8 cellular contexts compared by ENCODE assay signal in genomic region chr11:76824083-76824939, GRCh38. TPM values are rescaled to one million over a fixed set of nuclear protein-coding genes. Genes with fewer than 3 reads are reported as not detected.
DNase-seq lines count a peak whose midpoint lies in the region; ATAC-seq and TF ChIP-seq lines count a peak whose summit lies in the region.
"Had no signal": no experiment of that assay in that cellular context is flagged by ENCODE, and none has a peak within 500 bp of the region (broad histone marks: within the 10 kb centered on the region; RNA-seq: fewer than 3 reads in every experiment).

No MANE protein-coding gene starts in this region.

- H2BK20ac ChIP-seq in IMR-90 (ENCODE audit: low read depth, low read length) = peak overlapping the region; percentile 61; the same call in 1 of the 2 replicates

- H3K9me1 ChIP-seq in IMR-90 (ENCODE audit: insufficient read depth, low read length) = peaks cover 5% of the 10 kb centered on the region

- TF ChIP-seq CTCF in IMR-90 (conservative IDR thresholded peaks at IDR 0.05; ENCODE audit: low read depth, low read length) (no peak), right atrium auricular region (IDR thresholded peaks at IDR 0.05) (no peak), tibial nerve (IDR thresholded peaks at IDR 0.05) (no peak)

- no peaks in the 10 kb centered on the region for H3K36me3 ChIP-seq in IMR-90 (ENCODE audit: control insufficient read depth, insufficient read depth, low read length)
- H3K36me3 ChIP-seq in right atrium auricular region = no peaks in the 10 kb centered on the region
- H3K36me3 ChIP-seq in stomach smooth muscle (ENCODE audit: control insufficient read depth in 2 of 2, insufficient read depth in 2 of 2, low read length in 2 of 2) = no peaks in the 10 kb centered on the region
- no peaks in the 10 kb centered on the region for H3K36me3 ChIP-seq in tibial nerve

- no peak overlapping the region for H2BK5ac ChIP-seq in IMR-90 (ENCODE audit: low read depth, low read length, poor library complexity, severe bottlenecking)

- peaks cover 3% of the 10 kb centered on the region for H3K4me1 ChIP-seq in IMR-90 (ENCODE audit: control insufficient read depth, insufficient read depth, low read length)
- H3K4me1 ChIP-seq in right atrium auricular region = peaks cover 0 to 9% of the 10 kb centered on the region in 2 donors
- H3K4me1 ChIP-seq in stomach smooth muscle (ENCODE audit: control insufficient read depth, insufficient read depth, low read length) = no peaks in the 10 kb centered on the region
- peaks cover 0 to 8% (median 0%) of the 10 kb centered on the region in 4 donors for H3K4me1 ChIP-seq in tibial nerve

- no peak overlapping the region for H3K9ac ChIP-seq in IMR-90 (ENCODE audit: low read depth, low read length)
- H3K9ac ChIP-seq in stomach smooth muscle (ENCODE audit: low read length in 2 of 2) = no peak overlapping the region

- no peak overlapping the region for H3K23ac ChIP-seq in IMR-90 (ENCODE audit: low read depth, low read length)

- no peaks in the 10 kb centered on the region for H3K36me3 Mint-ChIP-seq in activated T-helper 1 cell treated with anti-CD3 and anti-CD28 coated beads, Interleukin-12 subunit alpha, Interleukin-12 subunit beta, Interleukin-2, Interleukin-4 antibody, amounts not matched to agents 30 ng/mL and 10 ng/mL and 1 ng/mL, durations not matched to agents 14 hours and 24 hours and 36 hours (ENCODE audit: low read depth)

- CTCF ChIA-PET in IMR-90 (lab: Yijun Ruan, JAX) = no interaction called here

- H2BK120ac ChIP-seq in IMR-90 (ENCODE audit: low read depth, low read length) = peak overlapping the region; percentile 1; the same call in 1 of the 2 replicates

- H2AK9ac ChIP-seq in IMR-90 (replicated peaks; ENCODE audit: low read depth, low read length, poor library complexity) = no peak overlapping the region

- no peak overlapping the region for H4K91ac ChIP-seq in IMR-90 (ENCODE audit: insufficient read depth, low read depth, low read length)

- WGBS in IMR-90 (ENCODE audit: extremely low coverage in 2 of 2, insufficient read length in 1 of 2), 2 experiments = 100% methylated on average over 1 of the region's 9 CpGs; no CpG with 5 or more reads in 1 of the 2 experiments
- WGBS in tibial nerve, 2 donors = 65 to 66% methylated on average over 9 of the region's 9 CpGs

- no peak overlapping the region for H3K4me3 ChIP-seq in IMR-90 (ENCODE audit: insufficient read depth, low read depth, low read length)
- no peak overlapping the region for H3K4me3 ChIP-seq in right atrium auricular region
- H3K4me3 ChIP-seq in stomach smooth muscle (ENCODE audit: low read length in 2 of 2) = no peak overlapping the region
- H3K4me3 ChIP-seq in tibial nerve = no peak overlapping the region
- H3K4me3 ChIP-seq: GM12878 had no signal

- no peaks in the 10 kb centered on the region for H3K9me3 ChIP-seq in IMR-90 (ENCODE audit: control insufficient read depth, insufficient read depth, low read length)
- H3K9me3 ChIP-seq in right atrium auricular region = no peaks in the 10 kb centered on the region
- H3K9me3 ChIP-seq in stomach smooth muscle (ENCODE audit: control insufficient read depth in 2 of 2, low read length in 2 of 2) = no peaks in the 10 kb centered on the region
- H3K9me3 ChIP-seq in tibial nerve = no peaks in the 10 kb centered on the region

- peak; percentile 54 for DNase-seq in IMR-90
- DNase-seq in activated T-helper 1 cell treated with anti-CD3 and anti-CD28 coated beads, Interleukin-12 subunit alpha, Interleukin-12 subunit beta, Interleukin-2, Interleukin-4 antibody, amounts not matched to agents 30 ng/mL and 10 ng/mL and 1 ng/mL, durations not matched to agents 14 hours and 24 hours and 36 hours (ENCODE audit: low spot score) = no peak
- no peak for DNase-seq in right atrium auricular region (ENCODE audit: low spot score)
- DNase-seq in tibial nerve (ENCODE audit: low spot score in 2 of 2) = no peak
- DNase-seq in stimulated activated CD8-positive, alpha-beta memory T cell treated with anti-CD3 and anti-CD28 coated beads, Interleukin-4, amount 100 ng/mL, for 48 hours = no peak
- DNase-seq in NOMO-1 treated with DMSO at 0.1 percent for 48 hours (lab: John Stamatoyannopoulos, UW; ENCODE audit: unreplicated experiment) = no peak

- in situ Hi-C loops in IMR-90 (cut with MboI; ENCODE audit: low sequenced_read_pairs) = no loop called here

- H2AFZ ChIP-seq in IMR-90 (replicated peaks; ENCODE audit: low read length, poor library complexity) = peak overlapping the region; percentile 76

- peak in 1 of 2 donors; percentile 22 for TF ChIP-seq EP300 in tibial nerve (IDR thresholded peaks at IDR 0.05)

- H3K18ac ChIP-seq in IMR-90 (ENCODE audit: low read depth, low read length) = no peak overlapping the region

- peak overlapping the region in 1 of 2 experiments; percentile 69; a peak in 2 of 4 replicates for H4K8ac ChIP-seq in IMR-90 (ENCODE audit: low read depth in 2 of 2, low read length in 2 of 2)

- TF ChIP-seq POLR2A in IMR-90 (IDR thresholded peaks at IDR 0.05; ENCODE audit: low read depth, low read length) (no peak), tibial nerve (IDR thresholded peaks at IDR 0.05) (no peak)

- 0 out of 3 replicates have a peak overlapping the region, but pooled peaks have one; percentile 32 for H2BK15ac ChIP-seq in IMR-90 (ENCODE audit: low read depth, low read length)

- ATAC-seq in IMR-90 (ENCODE audit: low read depth) = no peak
- ATAC-seq: GM12878 had no signal

- H3K27me3 Mint-ChIP-seq in activated T-helper 1 cell treated with anti-CD3 and anti-CD28 coated beads, Interleukin-12 subunit alpha, Interleukin-12 subunit beta, Interleukin-2, Interleukin-4 antibody, amounts not matched to agents 30 ng/mL and 10 ng/mL and 1 ng/mL, durations not matched to agents 14 hours and 24 hours and 36 hours (ENCODE audit: insufficient read depth) = peaks cover 7% of the 10 kb centered on the region

- H3K79me1 ChIP-seq in IMR-90 (ENCODE audit: low read depth in 1 of 2, low read length in 2 of 2) = no peaks in the 10 kb centered on the region

- no peaks in the 10 kb centered on the region for H4K20me1 ChIP-seq in IMR-90 (ENCODE audit: insufficient read depth, low read length)

- no peak overlapping the region for H3K27ac Mint-ChIP-seq in activated T-helper 1 cell treated with anti-CD3 and anti-CD28 coated beads, Interleukin-12 subunit alpha, Interleukin-12 subunit beta, Interleukin-2, Interleukin-4 antibody, amounts not matched to agents 30 ng/mL and 10 ng/mL and 1 ng/mL, durations not matched to agents 14 hours and 24 hours and 36 hours

- no peak overlapping the region for H3K4me2 ChIP-seq in IMR-90 (ENCODE audit: low read depth, low read length)

- peak overlapping the region; percentile 6 for H3K4me3 Mint-ChIP-seq in activated T-helper 1 cell treated with anti-CD3 and anti-CD28 coated beads, Interleukin-12 subunit alpha, Interleukin-12 subunit beta, Interleukin-2, Interleukin-4 antibody, amounts not matched to agents 30 ng/mL and 10 ng/mL and 1 ng/mL, durations not matched to agents 14 hours and 24 hours and 36 hours

- peak overlapping the region; percentile 29; the same call in 1 of the 2 replicates for H3K14ac ChIP-seq in IMR-90 (replicated peaks; ENCODE audit: low read depth, low read length)

- POLR2A ChIA-PET in IMR-90 (lab: Charles Lee; ENCODE audit: unreplicated experiment) = no interaction called here

- no peak for TF ChIP-seq RAD21 in IMR-90 (IDR thresholded peaks at IDR 0.05; ENCODE audit: low read length)

- H2AK5ac ChIP-seq in IMR-90 (ENCODE audit: low read depth, low read length) = peak overlapping the region; percentile 67; the same call in 1 of the 2 replicates

- BruUV-seq in IMR-90 (replicated peaks; lab: Mats Ljungman, UMichigan) = no TSS peak

- peaks cover 30% of the 10 kb centered on the region for H3K4me1 Mint-ChIP-seq in activated T-helper 1 cell treated with anti-CD3 and anti-CD28 coated beads, Interleukin-12 subunit alpha, Interleukin-12 subunit beta, Interleukin-2, Interleukin-4 antibody, amounts not matched to agents 30 ng/mL and 10 ng/mL and 1 ng/mL, durations not matched to agents 14 hours and 24 hours and 36 hours (ENCODE audit: low read depth)

- no peak overlapping the region for H4K5ac ChIP-seq in IMR-90 (ENCODE audit: low read depth, low read length)

- H3K4ac ChIP-seq in IMR-90 (ENCODE audit: low read depth, low read length) = peak overlapping the region; percentile 71

- dilution Hi-C loops in IMR-90 (cut with HindIII; ENCODE audit: low sequenced_read_pairs, unreplicated experiment) = no loop called here

- H3K27me3 ChIP-seq in IMR-90 (ENCODE audit: control insufficient read depth, insufficient read depth, low read length) (peaks cover 9% of the 10 kb centered on the region), right atrium auricular region (no peaks in the 10 kb centered on the region), stomach smooth muscle (ENCODE audit: control insufficient read depth in 1 of 2, insufficient read depth in 2 of 2, low read length in 2 of 2) (no peaks in the 10 kb centered on the region), tibial nerve (no peaks in the 10 kb centered on the region)

- no peak overlapping the region for H3K56ac ChIP-seq in IMR-90 (ENCODE audit: extremely low read depth, insufficient read depth, low read length)

- intact Hi-C loops in IMR-90 (cut with micrococcal nuclease) = no loop called here
- intact Hi-C loops in activated T-helper 1 cell treated with anti-CD3 and anti-CD28 coated beads, Interleukin-12 subunit alpha, Interleukin-12 subunit beta, Interleukin-2, Interleukin-4 antibody, amounts not matched to agents 30 ng/mL and 10 ng/mL and 1 ng/mL, durations not matched to agents 14 hours and 24 hours and 36 hours (cut with micrococcal nuclease) = no loop called here

- H3K27ac ChIP-seq in IMR-90 (ENCODE audit: insufficient read depth, low read length) (no peak overlapping the region), right atrium auricular region (peak overlapping the region; percentile 40 to 63), stomach smooth muscle (ENCODE audit: low read length) (peak overlapping the region; percentile 55), tibial nerve (peak overlapping the region in 2 of 4 donors; percentile 46 to 64)

- H3K9me3 Mint-ChIP-seq in activated T-helper 1 cell treated with anti-CD3 and anti-CD28 coated beads, Interleukin-12 subunit alpha, Interleukin-12 subunit beta, Interleukin-2, Interleukin-4 antibody, amounts not matched to agents 30 ng/mL and 10 ng/mL and 1 ng/mL, durations not matched to agents 14 hours and 24 hours and 36 hours = peaks cover 31% of the 10 kb centered on the region

RNA-seq across cellular contexts. Expression of gene ACER3, which starts 36.4 kb away (rescaled TPM):
- total RNA-seq in IMR-90 (2012; rRNA removed) (10.0 and 10.3 TPM in 2 replicates), right atrium auricular region (10 to 100 TPM in 1 of 2 donors, 1 to 10 TPM in 1; 6.4 to 11.3 TPM), tibial nerve (10 to 100 TPM; 20.5 to 30.6 (median 23.0) TPM)
- polyA plus RNA-seq in IMR-90 (2012; rRNA removed) = 3.3 and 3.5 TPM in 2 replicates
- 0.74 and 5.6 TPM in 2 replicates for polyA plus RNA-seq in IMR-90 (2012; cell fraction: cytosol; rRNA removed)
- polyA plus RNA-seq in IMR-90 (2012; cell fraction: nucleus; rRNA removed; ENCODE audit: low replicate concordance) = 2.0 and 5.1 TPM in 2 replicates
- total RNA-seq in activated T-helper 1 cell treated with anti-CD3 and anti-CD28 coated beads, Interleukin-12 subunit alpha, Interleukin-12 subunit beta, Interleukin-2, Interleukin-4 antibody, amounts not matched to agents 30 ng/mL and 10 ng/mL and 1 ng/mL, durations not matched to agents 14 hours and 24 hours and 36 hours = 9.9 and 12.2 TPM in 2 replicates

RNA-seq across cellular contexts. Expression of gene TSKU, which starts 41.2 kb away (rescaled TPM):
- total RNA-seq in IMR-90 (2012; rRNA removed) (6.4 and 6.8 TPM in 2 replicates), right atrium auricular region (10 to 100 TPM; 18.7 to 46.6 TPM), tibial nerve (100 to 1,000 TPM; 140 to 385 (median 202) TPM)
- polyA plus RNA-seq in IMR-90 (2012; rRNA removed) = 26.6 and 28.7 TPM in 2 replicates
- 13.1 and 43.5 TPM in 2 replicates for polyA plus RNA-seq in IMR-90 (2012; cell fraction: cytosol; rRNA removed)
- 11.3 and 20.6 TPM in 2 replicates for polyA plus RNA-seq in IMR-90 (2012; cell fraction: nucleus; rRNA removed; ENCODE audit: low replicate concordance)
- 0.91 and 1.1 TPM in 2 replicates for total RNA-seq in activated T-helper 1 cell treated with anti-CD3 and anti-CD28 coated beads, Interleukin-12 subunit alpha, Interleukin-12 subunit beta, Interleukin-2, Interleukin-4 antibody, amounts not matched to agents 30 ng/mL and 10 ng/mL and 1 ng/mL, durations not matched to agents 14 hours and 24 hours and 36 hours
